In genomic region chr16:70324998-70325765, GRCh38 we compare ENCODE assay signal across 19 cellular contexts. TPM values are rescaled to one million over a fixed set of nuclear protein-coding genes. Genes with fewer than 3 reads are reported as not detected.
DNase-seq lines count a peak whose midpoint lies in the region; ATAC-seq, FAIRE-seq and TF ChIP-seq lines count a peak whose summit lies in the region.
"Had no signal": no experiment of that assay in that cellular context is flagged by ENCODE, and none has a peak within 500 bp of the region (broad histone marks: within the 10 kb centered on the region; RNA-seq: fewer than 3 reads in every experiment).

No MANE protein-coding gene starts in this region.

- CTCF ChIA-PET in endothelial cell of umbilical vein (lab: Charles Lee) = interaction anchor here (1.0 to 2.4 kb wide), 5 partner anchors 11 to 67 kb away, joined by 3 to 8 read pairs (median 3); partner anchors contain the start of gene DDX19B

- H3K4me1 Mint-ChIP-seq in CD4-positive, CD25-positive, alpha-beta regulatory T cell = peaks cover 0 to 4% (median 0%) of the 10 kb centered on the region in 4 donors
- H3K4me1 Mint-ChIP-seq: CD8-positive, alpha-beta memory T cell had no signal

- H3K36me3 Mint-ChIP-seq in CD4-positive, CD25-positive, alpha-beta regulatory T cell = peaks cover 18% of the 10 kb centered on the region

- no peak for TF ChIP-seq POLR2A in endothelial cell of umbilical vein (IDR thresholded peaks at IDR 0.05; ENCODE audit: low read depth, low read length)

- H2AFZ ChIP-seq in endothelial cell of umbilical vein (ENCODE audit: low read depth, low read length) (no peak overlapping the region), osteoblast (ENCODE audit: low read length) (no peak overlapping the region)

- peak overlapping the region in 2 of 3 donors; percentile 33 for H3K27ac Mint-ChIP-seq in CD4-positive, CD25-positive, alpha-beta regulatory T cell
- H3K27ac Mint-ChIP-seq: CD4-positive, alpha-beta T cell; HFFc6 had no signal

- no TSS peak for BruUV-seq in endothelial cell of umbilical vein (replicated peaks; lab: Mats Ljungman, UMichigan)

- dilution Hi-C loops in endothelial cell of umbilical vein (cut with MboI; ENCODE audit: extremely low pct_ligation_motif_present, low sequenced_read_pairs) = no loop called here

- in situ Hi-C loops in KBM-7 (cut with MboI; ENCODE audit: low pct_unique_long_range_greater_than_20kb, low sequenced_read_pairs) = no loop called here

- peak; percentile 62 for FAIRE-seq in endothelial cell of umbilical vein (lab: Jason Lieb, UNC)
- FAIRE-seq: D721Med, H54 had no signal

- no peak overlapping the region for H3K4me3 Mint-ChIP-seq in CD4-positive, CD25-positive, alpha-beta regulatory T cell
- H3K4me3 Mint-ChIP-seq: CD4-positive, alpha-beta T cell; CD8-positive, alpha-beta memory T cell; HFFc6 had no signal

- no peaks in the 10 kb centered on the region for H3K27me3 Mint-ChIP-seq in CD4-positive, CD25-positive, alpha-beta regulatory T cell
- H3K27me3 Mint-ChIP-seq: CD4-positive, alpha-beta T cell; CD8-positive, alpha-beta memory T cell had no signal

- H3K9me1 ChIP-seq in endothelial cell of umbilical vein (replicated peaks; ENCODE audit: control insufficient read depth, extremely low read depth, insufficient read depth, low read length) = no peaks in the 10 kb centered on the region

- no peaks in the 10 kb centered on the region for H3K9me3 Mint-ChIP-seq in CD4-positive, CD25-positive, alpha-beta regulatory T cell
- H3K9me3 Mint-ChIP-seq: CD4-positive, alpha-beta T cell; CD8-positive, alpha-beta memory T cell; HFFc6 had no signal

- no peak overlapping the region for H3K4me2 ChIP-seq in endothelial cell of umbilical vein (ENCODE audit: insufficient read depth, low read length)
- no peak overlapping the region for H3K4me2 ChIP-seq in osteoblast (ENCODE audit: insufficient read depth, low read length)

- H3K9me3 ChIP-seq in CD4-positive, CD25-positive, alpha-beta regulatory T cell (ENCODE audit: control insufficient read depth in 2 of 2, low read length in 2 of 2) = no peaks in the 10 kb centered on the region
- H3K9me3 ChIP-seq in endothelial cell of umbilical vein (replicated peaks; ENCODE audit: control insufficient read depth, insufficient read depth, low read length) (no peaks in the 10 kb centered on the region), osteoblast (ENCODE audit: low read depth, low read length) (no peaks in the 10 kb centered on the region)
- H3K9me3 ChIP-seq: HAP-1 had no signal

- TF ChIP-seq CTCF in VCaP (conservative IDR thresholded peaks at IDR 0.05) = no peak
- TF ChIP-seq CTCF in endothelial cell of umbilical vein (IDR thresholded peaks at IDR 0.05; ENCODE audit: extremely low read depth in 1 of 2, insufficient read depth in 1 of 2, low read depth in 1 of 2, low read length in 2 of 2) = no peak
- no peak for TF ChIP-seq CTCF in osteoblast (IDR thresholded peaks at IDR 0.05; ENCODE audit: extremely low read depth, low read depth, low read length)

- DNase-seq in CD4-positive, CD25-positive, alpha-beta regulatory T cell = no peak
- DNase-seq in endothelial cell of umbilical vein (ENCODE audit: low read depth, low spot score) (peak; percentile 61), KBM-7 (no peak), osteoblast (ENCODE audit: insufficient read length, low spot score, missing footprints) (no peak)
- DNase-seq: C1 segment of cervical spinal cord; CD4-positive, alpha-beta T cell; CD8-positive, alpha-beta memory T cell; DMS 273 treated with DMSO at 0.1 percent for 48 hours; DMS79; EL; GDM1; GOT3; HFFc6 had no signal

- H4K20me1 ChIP-seq in endothelial cell of umbilical vein (replicated peaks; ENCODE audit: control insufficient read depth, extremely low read depth, insufficient read depth, low read length) = no peaks in the 10 kb centered on the region
- no peaks in the 10 kb centered on the region for H4K20me1 ChIP-seq in osteoblast (ENCODE audit: insufficient read depth, low read length)

- H3K36me3 ChIP-seq in CD4-positive, CD25-positive, alpha-beta regulatory T cell (ENCODE audit: control insufficient read depth, insufficient read depth, low read length) = peaks cover 43% of the 10 kb centered on the region
- peaks cover 0 to 12% of the 10 kb centered on the region in 2 experiments for H3K36me3 ChIP-seq in endothelial cell of umbilical vein (ENCODE audit: control insufficient read depth in 2 of 2, extremely low read depth in 1 of 2, insufficient read depth in 2 of 2, low read length in 2 of 2)
- H3K36me3 ChIP-seq in osteoblast (ENCODE audit: insufficient read depth, low read length) = peaks cover 22% of the 10 kb centered on the region
- H3K36me3 ChIP-seq: HAP-1 had no signal

- no peak overlapping the region for H3K4me3 ChIP-seq in CD4-positive, CD25-positive, alpha-beta regulatory T cell (ENCODE audit: low read depth, low read length)
- H3K4me3 ChIP-seq in endothelial cell of umbilical vein (replicated peaks in 1 of 3; ENCODE audit: insufficient read depth in 1 of 3, low read depth in 1 of 3, low read length in 3 of 3) (no peak overlapping the region), osteoblast (ENCODE audit: insufficient read depth, low read length) (no peak overlapping the region)
- H3K4me3 ChIP-seq: GM12878, HAP-1 had no signal

- H3K27me3 ChIP-seq in CD4-positive, CD25-positive, alpha-beta regulatory T cell (ENCODE audit: control insufficient read depth, insufficient read depth, low read length) = no peaks in the 10 kb centered on the region
- H3K27me3 ChIP-seq in endothelial cell of umbilical vein (ENCODE audit: control insufficient read depth in 2 of 2, insufficient read depth in 2 of 2, low read length in 2 of 2) = no peaks in the 10 kb centered on the region
- no peaks in the 10 kb centered on the region for H3K27me3 ChIP-seq in osteoblast (ENCODE audit: insufficient read depth, low read length)

- H3K79me2 ChIP-seq in endothelial cell of umbilical vein (ENCODE audit: control insufficient read depth, insufficient read depth, low read length) (no peaks in the 10 kb centered on the region), osteoblast (ENCODE audit: insufficient read depth, low read length) (no peaks in the 10 kb centered on the region)

- H3K27ac ChIP-seq in CD4-positive, CD25-positive, alpha-beta regulatory T cell (ENCODE audit: insufficient read depth, low read length, poor library complexity, severe bottlenecking) = no peak overlapping the region
- peak overlapping the region; percentile 31; the same call in 1 of the 2 replicates for H3K27ac ChIP-seq in VCaP
- no peak overlapping the region for H3K27ac ChIP-seq in endothelial cell of umbilical vein (ENCODE audit: insufficient read depth, low read depth, low read length)
- H3K27ac ChIP-seq in osteoblast (ENCODE audit: low read depth, low read length) = no peak overlapping the region

- POLR2A ChIA-PET in endothelial cell of umbilical vein (lab: Charles Lee) = no interaction called here

- intact Hi-C loops in endothelial cell of umbilical vein (cut with micrococcal nuclease) = no loop called here

- no peak overlapping the region for H3K9ac ChIP-seq in endothelial cell of umbilical vein (replicated peaks; ENCODE audit: extremely low read depth, insufficient read depth, low read length)

- no peaks in the 10 kb centered on the region for H3K4me1 ChIP-seq in CD4-positive, CD25-positive, alpha-beta regulatory T cell (ENCODE audit: control insufficient read depth, insufficient read depth, low read length, poor library complexity, severe bottlenecking)
- H3K4me1 ChIP-seq in endothelial cell of umbilical vein (ENCODE audit: control insufficient read depth, extremely low read depth, insufficient read depth, low read length) (peaks cover 5% of the 10 kb centered on the region), osteoblast (ENCODE audit: insufficient read depth, low read length) (peaks cover 2% of the 10 kb centered on the region)

- ATAC-seq in CD4-positive, CD25-positive, alpha-beta regulatory T cell (ENCODE audit: low read depth in 2 of 2) = no peak
- no peak for ATAC-seq in GM21381 (IDR thresholded peaks at IDR 0.05; ENCODE audit: unreplicated experiment)
- ATAC-seq: GM12878 had no signal

RNA-seq across cellular contexts. Expression of gene DDX19A, which starts 21.5 kb away (rescaled TPM):
- total RNA-seq in CD4-positive, CD25-positive, alpha-beta regulatory T cell = 53.7 TPM
- polyA plus RNA-seq in CD4-positive, CD25-positive, alpha-beta regulatory T cell = 10 to 100 TPM; 26.3 to 40.5 (median 30.8) TPM
- total RNA-seq in endothelial cell of umbilical vein = 41.3 and 41.6 TPM in 2 replicates
- 21.7 and 26.5 TPM in 2 replicates for polyA plus RNA-seq in endothelial cell of umbilical vein
- polyA plus RNA-seq in endothelial cell of umbilical vein (2011; cell fraction: cytosol; rRNA removed) = 37.8 and 42.1 TPM in 2 replicates
- polyA plus RNA-seq in endothelial cell of umbilical vein (2011; cell fraction: nucleus; rRNA removed) = 36.4 and 37.2 TPM in 2 replicates
- polyA plus RNA-seq in endothelial cell of umbilical vein (2012) = 36.9 and 42.9 TPM in 2 replicates
- polyA minus RNA-seq in endothelial cell of umbilical vein = 37.6 and 45.8 TPM in 2 replicates
- 41.9 TPM for polyA minus RNA-seq in endothelial cell of umbilical vein (2011; cell fraction: cytosol; rRNA and poly(A)+ RNA removed)
- polyA minus RNA-seq in endothelial cell of umbilical vein (2011; cell fraction: nucleus; rRNA and poly(A)+ RNA removed) = 23.4 and 23.9 TPM in 2 replicates
- 35.4 and 43.1 TPM in 2 replicates for total RNA-seq in osteoblast

RNA-seq across cellular contexts. Expression of gene DDX19B, which starts 26.2 kb away (rescaled TPM):
- total RNA-seq in CD4-positive, CD25-positive, alpha-beta regulatory T cell = 47.0 TPM
- 10 to 100 TPM; 51.6 to 62.5 (median 56.8) TPM for polyA plus RNA-seq in CD4-positive, CD25-positive, alpha-beta regulatory T cell
- total RNA-seq in endothelial cell of umbilical vein (33.6 and 34.3 TPM in 2 replicates), osteoblast (30.6 and 42.7 TPM in 2 replicates)
- polyA plus RNA-seq in endothelial cell of umbilical vein = 23.8 and 28.1 TPM in 2 replicates
- 34.8 and 35.9 TPM in 2 replicates for polyA plus RNA-seq in endothelial cell of umbilical vein (2011; cell fraction: cytosol; rRNA removed)
- polyA plus RNA-seq in endothelial cell of umbilical vein (2011; cell fraction: nucleus; rRNA removed) = 57.9 and 59.1 TPM in 2 replicates
- polyA plus RNA-seq in endothelial cell of umbilical vein (2012) = 34.0 and 36.3 TPM in 2 replicates
- 14.3 and 17.4 TPM in 2 replicates for polyA minus RNA-seq in endothelial cell of umbilical vein
- polyA minus RNA-seq in endothelial cell of umbilical vein (2011; cell fraction: cytosol; rRNA and poly(A)+ RNA removed) = 8.5 TPM
- 14.2 and 14.9 TPM in 2 replicates for polyA minus RNA-seq in endothelial cell of umbilical vein (2011; cell fraction: nucleus; rRNA and poly(A)+ RNA removed)

RNA-seq across cellular contexts. Expression of gene AARS1, which starts 35.9 kb away (rescaled TPM):
- 25.2 TPM for total RNA-seq in CD4-positive, CD25-positive, alpha-beta regulatory T cell
- 10 to 100 TPM; 29.5 to 34.5 (median 30.5) TPM for polyA plus RNA-seq in CD4-positive, CD25-positive, alpha-beta regulatory T cell
- total RNA-seq in endothelial cell of umbilical vein (109 and 110 TPM in 2 replicates), osteoblast (197 and 213 TPM in 2 replicates)
- polyA plus RNA-seq in endothelial cell of umbilical vein = 58.9 and 71.3 TPM in 2 replicates
- 82.0 and 84.3 TPM in 2 replicates for polyA plus RNA-seq in endothelial cell of umbilical vein (2011; cell fraction: cytosol; rRNA removed)
- polyA plus RNA-seq in endothelial cell of umbilical vein (2011; cell fraction: nucleus; rRNA removed) = 115 and 118 TPM in 2 replicates
- polyA plus RNA-seq in endothelial cell of umbilical vein (2012) = 99.2 and 104 TPM in 2 replicates
- 116 and 125 TPM in 2 replicates for polyA minus RNA-seq in endothelial cell of umbilical vein
- polyA minus RNA-seq in endothelial cell of umbilical vein (2011; cell fraction: cytosol; rRNA and poly(A)+ RNA removed) = 144 TPM
- polyA minus RNA-seq in endothelial cell of umbilical vein (2011; cell fraction: nucleus; rRNA and poly(A)+ RNA removed) = 42.4 and 56.3 TPM in 2 replicates
